Comparison of ENCODE assay signal across 8 cellular contexts in genomic region chr1:156053770-156054499, GRCh38. TPM values are rescaled to one million over a fixed set of nuclear protein-coding genes. Genes with fewer than 3 reads are reported as not detected.
A peak's percentile ranks its signal among the peaks of the same experiment; 100 is the strongest.
DNase-seq lines count a peak whose midpoint lies in the region; ATAC-seq and TF ChIP-seq lines count a peak whose summit lies in the region.

UBQLN4 (minus strand) TSS chr1:156053798; CDS start chr1:156053701, 97 bp downstream.

- H3K27ac ChIP-seq in CD4-positive, alpha-beta T cell (ENCODE audit: low read depth, low read length), result peak within 1 kb of the TSS; percentile 82
- H3K27ac ChIP-seq in Peyer's patch, result peak within 1 kb of the TSS; percentile 89 to 96 (median 90)

- POLR2A ChIA-PET in CD4-positive, alpha-beta T cell (lab: Charles Lee), result interaction anchor here (0.5 to 1.3 kb wide), 2 partner anchors 218 to 229 kb away, joined by 4 read pairs; partner anchors contain the start of gene SMG5
- POLR2A ChIA-PET in naive thymus-derived CD8-positive, alpha-beta T cell (lab: Charles Lee), result interaction anchor here (0.7 to 1.9 kb wide), 3 partner anchors 33 to 416 kb away, joined by 3 to 12 read pairs (median 4); partner anchors contain the start of gene SSR2

- H3K9me3 Mint-ChIP-seq in CD4-positive, alpha-beta T cell, result no peaks in the 10 kb centered on the region
- H3K9me3 Mint-ChIP-seq in IgD-negative memory B cell, result no peaks in the 10 kb centered on the region
- no peaks in the 10 kb centered on the region for H3K9me3 Mint-ChIP-seq in naive thymus-derived CD8-positive, alpha-beta T cell

- peak; percentile 62 for TF ChIP-seq CTCF in CD4-positive, alpha-beta T cell (IDR thresholded peaks at IDR 0.05)
- peak; percentile 35 to 77 (median 58) for TF ChIP-seq CTCF in Peyer's patch (IDR thresholded peaks at IDR 0.05)

- peaks cover 0 to 14% (median 0%) of the 10 kb centered on the region in 3 donors for H3K36me3 ChIP-seq in Peyer's patch

- peaks cover 30% of the 10 kb centered on the region for H3K36me3 Mint-ChIP-seq in CD4-positive, alpha-beta T cell (ENCODE audit: low read depth)
- peaks cover 6% of the 10 kb centered on the region for H3K36me3 Mint-ChIP-seq in IgD-negative memory B cell
- H3K36me3 Mint-ChIP-seq in naive thymus-derived CD8-positive, alpha-beta T cell, result peaks cover 0 to 23% (median 0%) of the 10 kb centered on the region in 3 donors

- H3K4me1 Mint-ChIP-seq in CD4-positive, alpha-beta T cell (ENCODE audit: low read depth), result peaks cover 40% of the 10 kb centered on the region
- peaks cover 13 to 21% (median 18%) of the 10 kb centered on the region in 3 donors for H3K4me1 Mint-ChIP-seq in IgD-negative memory B cell
- peaks cover 20 to 39% (median 36%) of the 10 kb centered on the region in 4 donors for H3K4me1 Mint-ChIP-seq in naive thymus-derived CD8-positive, alpha-beta T cell

- peak; percentile 57 for ATAC-seq in CD4-positive, alpha-beta T cell (ENCODE audit: poor library complexity)
- peak; percentile 46 for ATAC-seq in GM19463 (IDR thresholded peaks at IDR 0.05; ENCODE audit: unreplicated experiment)
- peak; percentile 49 to 58 for ATAC-seq in naive thymus-derived CD8-positive, alpha-beta T cell

- intact Hi-C loops in CD4-positive, alpha-beta T cell (cut with DNase I, micrococcal nuclease), result loop anchor here (1.0 to 10.0 kb wide), 11 partner anchors 28 to 779 kb away; partner anchors contain the start of genes KHDC4 (in 2 of the 2), CLK2 (in 1 of the 2), GON4L (in 1 of the 2) and HCN3 (in 1 of the 2)

- H3K4me3 Mint-ChIP-seq in CD4-positive, alpha-beta T cell, result peak within 1 kb of the TSS; percentile 95
- peak within 1 kb of the TSS; percentile 91 to 100 (median 96) for H3K4me3 Mint-ChIP-seq in IgD-negative memory B cell
- H3K4me3 Mint-ChIP-seq in naive thymus-derived CD8-positive, alpha-beta T cell, result peak within 1 kb of the TSS; percentile 90 to 100 (median 96)

- no peaks in the 10 kb centered on the region for H3K27me3 ChIP-seq in CD4-positive, alpha-beta T cell (ENCODE audit: control insufficient read depth, insufficient read depth, low read length)
- H3K27me3 ChIP-seq in Peyer's patch, result no peaks in the 10 kb centered on the region

- peaks cover 0 to 21% (median 5%) of the 10 kb centered on the region in 4 donors for H3K4me1 ChIP-seq in Peyer's patch

- CTCF ChIA-PET in CD4-positive, alpha-beta T cell (lab: Charles Lee), result interaction anchor here (0.6 to 2.2 kb wide), 11 partner anchors 12 to 1316 kb away, joined by 3 to 16 read pairs (median 4); partner anchors contain the start of genes SMG5 and SSR2

- peak within 1 kb of the TSS; percentile 75 to 90 (median 78) for H3K4me3 ChIP-seq in Peyer's patch

- TF ChIP-seq POLR2A in Peyer's patch (IDR thresholded peaks at IDR 0.05), result peak in 1 of 2 donors; percentile 36

- H3K27me3 Mint-ChIP-seq in CD4-positive, alpha-beta T cell, result no peaks in the 10 kb centered on the region
- H3K27me3 Mint-ChIP-seq in IgD-negative memory B cell, result no peaks in the 10 kb centered on the region
- no peaks in the 10 kb centered on the region for H3K27me3 Mint-ChIP-seq in naive thymus-derived CD8-positive, alpha-beta T cell

- peak within 1 kb of the TSS; percentile 89 for H3K27ac Mint-ChIP-seq in CD4-positive, alpha-beta T cell
- H3K27ac Mint-ChIP-seq in IgD-negative memory B cell, result peak within 1 kb of the TSS; percentile 87 to 96 (median 96)
- H3K27ac Mint-ChIP-seq in naive thymus-derived CD8-positive, alpha-beta T cell, result peak within 1 kb of the TSS; percentile 81 to 97 (median 94)

- no peaks in the 10 kb centered on the region for H3K9me3 ChIP-seq in CD4-positive, alpha-beta T cell (ENCODE audit: control insufficient read depth, low read length)
- no peaks in the 10 kb centered on the region for H3K9me3 ChIP-seq in Peyer's patch

- peak; percentile 74 to 86 (median 82) for DNase-seq in CD4-positive, alpha-beta T cell
- DNase-seq in Peyer's patch (peak; percentile 84 to 93 (median 92)), activated T-helper 1 cell treated with Interleukin-2 at 50 U/mL for 16 hours (ENCODE audit: low read depth) (peak; percentile 79), fibroblast of gingiva (ENCODE audit: low read depth) (peak; percentile 87)
- DNase-seq in naive thymus-derived CD8-positive, alpha-beta T cell, result peak; percentile 71 to 93 (median 80)
- peak; percentile 64 to 82 (median 74) for DNase-seq in stimulated activated naive CD4-positive, alpha-beta T cell (lab: John Stamatoyannopoulos, UW)

RNA-seq across cellular contexts. Expression of gene UBQLN4, which starts in this region (rescaled TPM):
- 10 to 100 TPM; 10.6 to 11.9 TPM for total RNA-seq in CD4-positive, alpha-beta T cell
- polyA plus RNA-seq in IgD-negative memory B cell, result 7.6 TPM
- total RNA-seq in Peyer's patch, result 10 to 100 TPM; 16.3 to 22.5 (median 21.4) TPM
- total RNA-seq in naive thymus-derived CD8-positive, alpha-beta T cell, result 10 to 100 TPM; 31.6 to 34.8 TPM
- polyA plus RNA-seq in naive thymus-derived CD8-positive, alpha-beta T cell, result 1 to 10 TPM; 6.9 to 9.7 (median 7.6) TPM

Comparison
In these comparisons a context has a peak if more than half of its experiments do, and no peak if none do; other contexts are left out.
1. Peak in every context shown above with its lines: DNase-seq, ATAC-seq, H3K4me3 ChIP-seq and H3K27ac ChIP-seq.